Comparison of ENCODE assay signal across 9 cellular contexts in the genomic region with DNA sequence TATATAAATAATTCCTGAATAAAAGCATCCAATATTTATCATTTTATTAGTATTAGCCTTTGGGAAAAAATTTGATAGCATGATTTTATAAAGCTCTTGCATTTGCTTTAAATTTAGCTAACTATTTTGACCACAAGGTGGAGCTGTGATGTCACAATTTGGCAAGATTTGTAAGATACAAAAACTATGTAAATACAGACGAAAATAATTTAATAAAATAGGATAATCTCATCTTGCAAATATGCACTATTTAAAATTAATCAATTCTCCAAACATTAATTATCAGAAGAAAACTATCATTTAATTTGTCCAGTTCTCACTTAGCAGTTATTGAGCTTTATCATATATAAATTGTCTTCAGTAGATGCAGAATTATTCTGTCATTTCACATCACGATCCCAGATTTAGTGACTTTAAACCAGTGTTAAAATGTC.
A peak's percentile ranks its signal among the peaks of the same experiment; 100 is the strongest.
DNase-seq lines count a peak whose midpoint lies in the region; ATAC-seq and TF ChIP-seq lines count a peak whose summit lies in the region.
"Had no signal": no experiment of that assay in that cellular context is flagged by ENCODE, and none has a peak within 500 bp of the region (broad histone marks: within the 10 kb centered on the region; RNA-seq: fewer than 3 reads in every experiment).

No MANE protein-coding gene starts in this region.

- peak; percentile 9 for DNase-seq in BJ (ENCODE audit: low read depth)
- no peak for DNase-seq in GM13977 (ENCODE audit: low spot score)
- peak; percentile 46 for DNase-seq in NCI-H345 treated with DMSO at 0.1 percent for 48 hours (lab: John Stamatoyannopoulos, UW; ENCODE audit: unreplicated experiment)
- DNase-seq in cerebellum (ENCODE audit: low spot score) = peak; percentile 1
- peak; percentile 79 for DNase-seq in myocyte (ENCODE audit: low read depth)
- DNase-seq in HuH-7 (ENCODE audit: low spot score) = no peak
- DNase-seq in T-helper 17 cell = no peak

- no peak overlapping the region for H3K4me3 ChIP-seq in BJ (ENCODE audit: low read depth, low read length)
- H3K4me3 ChIP-seq: SJSA1 had no signal

- H3K36me3 Mint-ChIP-seq in T-helper 17 cell (ENCODE audit: low read depth) = no peaks in the 10 kb centered on the region

- POLR2A ChIA-PET in BJ (lab: Charles Lee) = interaction anchor here (0.6 kb wide), 1 partner anchor 95 kb away, joined by 4 read pairs; a partner anchor contains a TSS

- peaks cover 3% of the 10 kb centered on the region; the same call in 1 of the 2 replicates for H3K36me3 ChIP-seq in BJ (ENCODE audit: control insufficient read depth, insufficient read depth, low read length)

- ATAC-seq in GM21528 (IDR thresholded peaks at IDR 0.05; ENCODE audit: low FRiP score, unreplicated experiment) (no peak), T-helper 17 cell (no peak)

- H3K4me1 Mint-ChIP-seq in T-helper 17 cell = no peaks in the 10 kb centered on the region

- H3K4me3 Mint-ChIP-seq in T-helper 17 cell = no peak overlapping the region

- in situ Hi-C loops in GM13977 (cut with MboI; ENCODE audit: low pct_unique_long_range_greater_than_20kb, low sequenced_read_pairs, unreplicated experiment) = no loop called here

- CTCF ChIA-PET in BJ (lab: Yijun Ruan, JAX) = interaction anchor here (0.8 to 2.7 kb wide), 17 partner anchors 13 to 289 kb away, joined by 3 to 33 read pairs (median 5); a partner anchor contains a TSS

- no peaks in the 10 kb centered on the region for H3K9me3 ChIP-seq in T-helper 17 cell (ENCODE audit: control insufficient read depth, low read length, poor library complexity, severe bottlenecking)
- H3K9me3 ChIP-seq: SJSA1 had no signal

- no peak overlapping the region for H3K27ac Mint-ChIP-seq in T-helper 17 cell

- no peaks in the 10 kb centered on the region for H3K27me3 Mint-ChIP-seq in T-helper 17 cell

- H3K27me3 ChIP-seq in BJ (ENCODE audit: control insufficient read depth, insufficient read depth, low read length) = no peaks in the 10 kb centered on the region
- H3K27me3 ChIP-seq: SJSA1 had no signal

- peak; percentile 55 for TF ChIP-seq CTCF in BJ (IDR thresholded peaks at IDR 0.05; ENCODE audit: insufficient read depth, low read depth, low read length)
- peak; percentile 60 for TF ChIP-seq CTCF in GM13977 (IDR thresholded peaks at IDR 0.05; ENCODE audit: extremely low read depth, insufficient read depth, missing control alignments)

Comparison
In these comparisons a context has a peak if more than half of its experiments do, and no peak if none do; other contexts are left out.
1. DNase-seq: peak in BJ (single experiment), NCI-H345 treated with DMSO at 0.1 percent for 48 hours (single experiment), cerebellum (single experiment) and myocyte (single experiment); none in GM13977 (single experiment), HuH-7 (single experiment) and T-helper 17 cell (0 of 3).